ENCODE assay signal across 25 cellular contexts in genomic region chr4:80091688-80092087, GRCh38.
"Had no signal": no experiment of that assay in that cellular context is flagged by ENCODE, and none has a peak within 500 bp of the region (broad histone marks: within the 10 kb centered on the region; RNA-seq: fewer than 3 reads in every experiment).

No MANE protein-coding gene starts in this region.

- FAIRE-seq: endometrium, islet of Langerhans, keratinocyte had no signal

- H3K27me3 ChIP-seq: colonic mucosa, esophagus squamous epithelium, gastrocnemius medialis, heart right ventricle, left lung had no signal

- H3K36me3 ChIP-seq: colonic mucosa, esophagus squamous epithelium, gastrocnemius medialis, heart right ventricle, left lung, lower lobe of right lung had no signal

- ATAC-seq: effector memory CD8-positive, alpha-beta T cell; esophagus mucosa; gastrocnemius medialis; heart right ventricle; left cardiac atrium; left lung; left ventricle myocardium superior; lower lobe of right lung; naive thymus-derived CD4-positive, alpha-beta T cell had no signal

- DNase-seq: colonic mucosa; cortex of kidney; effector CD8-positive, alpha-beta T cell; effector memory CD8-positive, alpha-beta T cell; endodermal cell; erythroblast; esophagus squamous epithelium; foreskin melanocyte; gastrocnemius medialis; glutamatergic neuron; head of caudate nucleus; heart right ventricle; hippocampal formation; left cardiac atrium; left lung; left ventricle myocardium superior; lower lobe of right lung; mesendoderm; midbrain; naive thymus-derived CD4-positive, alpha-beta T cell had no signal

- H3K27ac ChIP-seq: colonic mucosa, epithelial cell of prostate, esophagus squamous epithelium, gastrocnemius medialis, heart right ventricle, left lung, lower lobe of right lung had no signal

- H3K9me3 ChIP-seq: colonic mucosa, esophagus squamous epithelium, gastrocnemius medialis, heart right ventricle, left lung, lower lobe of right lung had no signal

- H3K4me1 ChIP-seq: colonic mucosa, esophagus squamous epithelium, gastrocnemius medialis, left lung, lower lobe of right lung had no signal

- H3K4me3 ChIP-seq: colonic mucosa, esophagus squamous epithelium, gastrocnemius medialis, heart right ventricle, left lung, lower lobe of right lung had no signal
